8 cellular contexts compared by ENCODE assay signal in the genomic region with DNA sequence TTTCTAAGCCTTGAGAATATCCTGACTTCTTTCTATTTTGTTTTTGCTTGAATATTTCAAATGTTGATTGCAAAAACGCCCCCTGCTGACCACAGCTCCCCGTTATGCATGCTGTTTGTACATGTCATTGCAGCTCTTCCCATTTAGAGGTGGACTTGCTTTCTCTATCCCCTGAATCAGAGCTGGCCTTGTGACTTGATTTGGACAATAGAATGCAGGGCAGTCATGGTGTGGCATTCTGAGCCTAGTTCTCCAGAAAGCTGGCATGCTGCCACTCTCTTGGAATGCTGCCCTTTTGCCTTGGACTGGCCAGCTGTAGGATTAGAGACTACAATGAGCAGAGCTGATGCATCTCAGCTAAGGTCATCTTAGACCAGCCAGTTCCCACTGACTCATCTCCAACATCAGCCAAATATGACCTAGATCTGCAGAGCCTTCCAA.
DNase-seq lines count a peak whose midpoint lies in the region; ATAC-seq and TF ChIP-seq lines count a peak whose summit lies in the region.

No MANE protein-coding gene starts in this region.

- H3K9me2 ChIP-seq in PC-3 (replicated peaks; ENCODE audit: low read length) = no peaks in the 10 kb centered on the region

- H3K4me3 ChIP-seq in PC-3 (ENCODE audit: low read length) (no peak overlapping the region), cardiac fibroblast (replicated peaks in 1 of 2; ENCODE audit: low read depth in 2 of 2, low read length in 2 of 2) (no peak overlapping the region), lung (no peak overlapping the region), aorta (ENCODE audit: low read length in 2 of 2) (no peak overlapping the region)

- H4K20me1 ChIP-seq in PC-3 (ENCODE audit: low read length) = no peaks in the 10 kb centered on the region

- H3K9me3 ChIP-seq in PC-3 (ENCODE audit: low read length) (no peaks in the 10 kb centered on the region), lung (ENCODE audit: control insufficient read depth in 2 of 2, insufficient read depth in 1 of 2, low read length in 1 of 2) (no peaks in the 10 kb centered on the region), aorta (ENCODE audit: control insufficient read depth, low read length) (peaks cover 1% of the 10 kb centered on the region)

- no peaks in the 10 kb centered on the region for H3K27me3 ChIP-seq in PC-3 (ENCODE audit: low read length)
- H3K27me3 ChIP-seq in lung (ENCODE audit: control insufficient read depth, insufficient read depth) = no peaks in the 10 kb centered on the region
- H3K27me3 ChIP-seq in aorta (ENCODE audit: control insufficient read depth in 1 of 2, insufficient read depth in 2 of 2, low read length in 1 of 2) = no peaks in the 10 kb centered on the region

- H2AFZ ChIP-seq in PC-3 (ENCODE audit: low read length) = no peak overlapping the region

- H3K36me3 ChIP-seq in PC-3 (ENCODE audit: low read depth, low read length) (no peaks in the 10 kb centered on the region), lung (ENCODE audit: control insufficient read depth in 2 of 2, insufficient read depth in 2 of 2, low read length in 2 of 2) (no peaks in the 10 kb centered on the region), aorta (ENCODE audit: control insufficient read depth in 1 of 2, insufficient read depth in 2 of 2, low read length in 1 of 2) (no peaks in the 10 kb centered on the region)

- intact Hi-C loops in PC-3 (cut with micrococcal nuclease) = loop anchor here (2.0 kb wide), 1 partner anchor 17 kb away; no protein-coding TSS in a partner anchor
- intact Hi-C loops in aorta (cut with DNase I) = no loop called here

- ATAC-seq in PC-3 = peak; percentile 97
- peak; percentile 75 for ATAC-seq in lung (ENCODE audit: insufficient read depth, low FRiP score)
- peak; percentile 86 for ATAC-seq in aorta (ENCODE audit: low FRiP score)
- ATAC-seq in HG03432 (IDR thresholded peaks at IDR 0.05; ENCODE audit: unreplicated experiment) = no peak

- peak; percentile 79 for TF ChIP-seq CTCF in PC-3 (conservative IDR thresholded peaks at IDR 0.05; ENCODE audit: low read depth, low read length)
- peak; percentile 51 for TF ChIP-seq CTCF in cardiac fibroblast (IDR thresholded peaks at IDR 0.05; ENCODE audit: low read depth, low read length)
- peak; percentile 5 for TF ChIP-seq CTCF in lung (IDR thresholded peaks at IDR 0.05; ENCODE audit: control extremely low read depth, extremely low read depth)

- no peaks in the 10 kb centered on the region for H3F3A ChIP-seq in PC-3 (ENCODE audit: low read length, unreplicated experiment)

- WGBS in lung, 2 donors = 3 to 10% methylated on average over 2 of the region's 2 CpGs
- WGBS in aorta, 2 donors = 1 to 4% methylated on average over 2 of the region's 2 CpGs

- peak; percentile 3 for DNase-seq in activated naive CD4-positive, alpha-beta T cell treated with Interleukin-2 at 50 U/mL for 16 hours
- no peak for DNase-seq in activated naive CD4-positive, alpha-beta T cell (lab: John Stamatoyannopoulos, UW)
- peak; percentile 90 for DNase-seq in PC-3
- DNase-seq in cardiac fibroblast (ENCODE audit: low read depth in 2 of 2) = peak; percentile 91 to 98
- DNase-seq in lung (ENCODE audit: low spot score) = peak; percentile 64
- DNase-seq in aorta = peak; percentile 76 to 86
- no peak for DNase-seq in DMS79 (lab: John Stamatoyannopoulos, UW)

- H3K27ac ChIP-seq in PC-3 (ENCODE audit: low read length) (peak overlapping the region; percentile 70; the same call in 1 of the 2 replicates), lung (ENCODE audit: low read depth in 1 of 2, low read length in 1 of 2) (no peak overlapping the region), aorta (ENCODE audit: low read depth in 1 of 2, low read length in 2 of 2) (no peak overlapping the region)

- POLR2A ChIA-PET in PC-3 (lab: Charles Lee; ENCODE audit: unreplicated experiment) = interaction anchor here (0.6 kb wide), 1 partner anchor 153 kb away, joined by 4 read pairs; no protein-coding TSS in a partner anchor

- H3K4me2 ChIP-seq in PC-3 (ENCODE audit: low read length) = no peak overlapping the region

- no TSS peak for BruUV-seq in PC-3 (replicated peaks; lab: Mats Ljungman, UMichigan)

- H3K9ac ChIP-seq in PC-3 (ENCODE audit: low read length) = no peak overlapping the region

- H3K4me1 ChIP-seq in PC-3 (ENCODE audit: insufficient read depth, low read length) (peaks cover 11% of the 10 kb centered on the region), lung (ENCODE audit: control insufficient read depth in 2 of 2, insufficient read depth in 2 of 2, low read length in 2 of 2) (peaks cover 0 to 2% of the 10 kb centered on the region in 2 donors), aorta (ENCODE audit: control insufficient read depth in 1 of 2, insufficient read depth in 2 of 2, low read length in 2 of 2) (no peaks in the 10 kb centered on the region)

- CTCF ChIA-PET in PC-3 (lab: Charles Lee) = interaction anchor here (0.6 to 1.2 kb wide), 6 partner anchors 21 to 360 kb away, joined by 3 to 7 read pairs (median 4); no protein-coding TSS in a partner anchor

- no peaks in the 10 kb centered on the region for H3K79me2 ChIP-seq in PC-3 (ENCODE audit: low read length)

Comparison
In these comparisons a context has a peak if more than half of its experiments do, and no peak if none do; other contexts are left out.
1. DNase-seq: peak in activated naive CD4-positive, alpha-beta T cell treated with Interleukin-2 at 50 U/mL for 16 hours (single experiment), PC-3 (single experiment), cardiac fibroblast (2 of 2), lung (single experiment) and aorta (2 of 2); none in activated naive CD4-positive, alpha-beta T cell (0 of 4) and DMS79 (single experiment).
2. CTCF ChIP-seq: peak in every context shown above with its lines; median percentile 79 in PC-3; 51 in cardiac fibroblast; 5 in lung.